Comparison of ENCODE assay signal across 12 cellular contexts in genomic region chr16:79272141-79272577, GRCh38.
A peak's percentile ranks its signal among the peaks of the same experiment; 100 is the strongest.
DNase-seq lines count a peak whose midpoint lies in the region; ATAC-seq and FAIRE-seq lines count a peak whose summit lies in the region.
"Had no signal": no experiment of that assay in that cellular context is flagged by ENCODE, and none has a peak within 500 bp of the region (broad histone marks: within the 10 kb centered on the region; RNA-seq: fewer than 3 reads in every experiment).

No MANE protein-coding gene starts in this region.

- FAIRE-seq in RCC 7860 (lab: Jason Lieb, UNC) = no peak
- FAIRE-seq: keratinocyte had no signal

- H3K4me3 Mint-ChIP-seq in T-cell = peak overlapping the region; percentile 66 to 76 (median 69)
- H3K4me3 Mint-ChIP-seq in activated CD8-positive, alpha-beta memory T cell treated with anti-CD3 and anti-CD28 coated beads, Interleukin-2, amount 10 ng/mL, durations not matched to agents 7 days and 5 days = peak overlapping the region; percentile 48
- H3K4me3 Mint-ChIP-seq: nephron had no signal

- CTCF ChIA-PET in T-cell (lab: Charles Lee) = interaction anchor here in 1 of 2 donors (0.7 kb wide), 2 partner anchors 16 to 334 kb away, joined by 3 read pairs; no protein-coding TSS in a partner anchor
- CTCF ChIA-PET in activated CD8-positive, alpha-beta memory T cell treated with anti-CD3 and anti-CD28 coated beads, Interleukin-2, amount 10 ng/mL, durations not matched to agents 7 days and 5 days (lab: Charles Lee) = interaction anchor here (0.7 to 1.3 kb wide), 4 partner anchors 11 to 184 kb away, joined by 3 to 4 read pairs (median 3); no protein-coding TSS in a partner anchor

- peak; percentile 22 to 68 (median 49) for DNase-seq in T-cell
- peak; percentile 86 for DNase-seq in activated CD8-positive, alpha-beta memory T cell treated with anti-CD3 and anti-CD28 coated beads, Interleukin-2, amount 10 ng/mL, durations not matched to agents 7 days and 5 days
- DNase-seq in central memory CD4-positive, alpha-beta T cell = peak; percentile 81
- DNase-seq in stimulated activated CD8-positive, alpha-beta memory T cell treated with anti-CD3 and anti-CD28 coated beads, Interleukin-12 subunit alpha, Interleukin-12 subunit beta, amount 100 ng/mL, for 4 hours (ENCODE audit: low read depth) = peak; percentile 34
- no peak for DNase-seq in HuH-7.5 (ENCODE audit: low spot score)
- DNase-seq in RCC 7860 (ENCODE audit: low spot score) = no peak
- DNase-seq: Caco-2, NCI-H1694 treated with DMSO at 0.1 percent for 48 hours had no signal

- peaks cover 7 to 8% of the 10 kb centered on the region in 2 donors for H3K27me3 Mint-ChIP-seq in T-cell
- H3K27me3 Mint-ChIP-seq in activated CD8-positive, alpha-beta memory T cell treated with anti-CD3 and anti-CD28 coated beads, Interleukin-2, amount 10 ng/mL, durations not matched to agents 7 days and 5 days = peaks cover 49% of the 10 kb centered on the region

- H3K9me3 Mint-ChIP-seq in T-cell = no peaks in the 10 kb centered on the region
- no peaks in the 10 kb centered on the region for H3K9me3 Mint-ChIP-seq in activated CD8-positive, alpha-beta memory T cell treated with anti-CD3 and anti-CD28 coated beads, Interleukin-2, amount 10 ng/mL, durations not matched to agents 7 days and 5 days (ENCODE audit: low read depth)
- H3K9me3 Mint-ChIP-seq: nephron had no signal

- ATAC-seq in T-cell (replicated peaks in 1 of 4) = peak; percentile 79 to 91 (median 86)
- peak; percentile 86 for ATAC-seq in activated CD8-positive, alpha-beta memory T cell treated with anti-CD3 and anti-CD28 coated beads, Interleukin-2, amount 10 ng/mL, durations not matched to agents 7 days and 5 days
- ATAC-seq in GM18519 (IDR thresholded peaks at IDR 0.05; ENCODE audit: low FRiP score, unreplicated experiment) = no peak
- no peak for ATAC-seq in HG02642 (IDR thresholded peaks at IDR 0.05; ENCODE audit: poor library complexity, unreplicated experiment)

- POLR2A ChIA-PET in T-cell (lab: Charles Lee) = no interaction called here

- H3K27ac Mint-ChIP-seq in T-cell = peak overlapping the region; percentile 89 to 91
- H3K27ac Mint-ChIP-seq in activated CD8-positive, alpha-beta memory T cell treated with anti-CD3 and anti-CD28 coated beads, Interleukin-2, amount 10 ng/mL, durations not matched to agents 7 days and 5 days = peak overlapping the region; percentile 83
- H3K27ac Mint-ChIP-seq: nephron had no signal

- H3K4me1 Mint-ChIP-seq in T-cell = peaks cover 67 to 81% (median 81%) of the 10 kb centered on the region in 3 donors
- H3K4me1 Mint-ChIP-seq in activated CD8-positive, alpha-beta memory T cell treated with anti-CD3 and anti-CD28 coated beads, Interleukin-2, amount 10 ng/mL, durations not matched to agents 7 days and 5 days = peaks cover 61% of the 10 kb centered on the region
- H3K4me1 Mint-ChIP-seq: nephron had no signal

- no peaks in the 10 kb centered on the region for H3K36me3 Mint-ChIP-seq in T-cell
- H3K36me3 Mint-ChIP-seq in activated CD8-positive, alpha-beta memory T cell treated with anti-CD3 and anti-CD28 coated beads, Interleukin-2, amount 10 ng/mL, durations not matched to agents 7 days and 5 days = peaks cover 2% of the 10 kb centered on the region

Comparison
In these comparisons a context has a peak if more than half of its experiments do, and no peak if none do; other contexts are left out.
1. ATAC-seq: peak in T-cell (4 of 4) and activated CD8-positive, alpha-beta memory T cell treated with anti-CD3 and anti-CD28 coated beads, Interleukin-2, amount 10 ng/mL, durations not matched to agents 7 days and 5 days (single experiment); none in GM18519 (single experiment) and HG02642 (single experiment).
2. DNase-seq: peak in T-cell (34 of 34), activated CD8-positive, alpha-beta memory T cell treated with anti-CD3 and anti-CD28 coated beads, Interleukin-2, amount 10 ng/mL, durations not matched to agents 7 days and 5 days (single experiment), central memory CD4-positive, alpha-beta T cell (single experiment) and stimulated activated CD8-positive, alpha-beta memory T cell treated with anti-CD3 and anti-CD28 coated beads, Interleukin-12 subunit alpha, Interleukin-12 subunit beta, amount 100 ng/mL, for 4 hours (single experiment); none in HuH-7.5 (single experiment) and RCC 7860 (single experiment).